In the genomic region with DNA sequence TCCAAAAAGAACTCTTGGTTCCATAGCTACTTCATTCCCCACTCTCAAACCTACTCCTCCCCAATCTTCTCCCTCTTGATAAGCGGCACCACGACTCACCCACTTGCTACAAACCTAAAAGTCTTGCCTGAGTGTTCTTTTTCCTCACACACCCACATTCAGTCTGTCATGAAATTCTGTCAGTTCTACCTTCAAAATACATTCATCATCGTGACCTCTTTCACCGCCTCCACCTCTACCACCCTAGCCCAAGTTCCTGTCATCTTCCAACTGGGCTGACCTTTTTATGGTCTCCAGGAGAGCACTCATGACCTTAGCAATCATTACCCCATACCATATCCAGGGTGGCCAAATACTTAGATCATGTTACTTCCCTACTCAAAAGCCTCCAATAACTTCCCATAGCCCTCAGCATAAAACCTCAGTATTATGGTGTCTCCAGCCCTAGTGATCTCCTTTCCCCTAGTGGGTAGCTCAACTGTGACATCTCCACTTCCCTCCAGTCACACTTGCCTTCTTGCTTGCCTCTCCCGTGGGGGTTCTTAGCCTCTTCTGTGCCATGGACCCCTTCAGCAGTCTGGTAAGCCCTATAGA, we compare ENCODE assay signal across 21 cellular contexts.
DNase-seq lines count a peak whose midpoint lies in the region; ATAC-seq and TF ChIP-seq lines count a peak whose summit lies in the region.
"Had no signal": no experiment of that assay in that cellular context is flagged by ENCODE, and none has a peak within 500 bp of the region (broad histone marks: within the 10 kb centered on the region; RNA-seq: fewer than 3 reads in every experiment).

No MANE protein-coding gene starts in this region.

- H3K9me3 ChIP-seq in HEK293 (ENCODE audit: control insufficient read depth, insufficient read depth, low read depth, low read length) (no peaks in the 10 kb centered on the region), mesenchymal stem cell (ENCODE audit: control insufficient read depth, low read length) (no peaks in the 10 kb centered on the region), body of pancreas (no peaks in the 10 kb centered on the region)
- H3K9me3 ChIP-seq: A549 had no signal

- H3K27me3 Mint-ChIP-seq in activated T-cell treated with anti-CD3 and anti-CD28 coated beads, Interleukin-2, amount 50 U/mL, for 4 hours (ENCODE audit: low read depth) = peaks cover 5% of the 10 kb centered on the region
- H3K27me3 Mint-ChIP-seq in activated T-helper 1 cell treated with anti-CD3 and anti-CD28 coated beads, Interleukin-12 subunit alpha, Interleukin-12 subunit beta, Interleukin-2, Interleukin-4 antibody, amounts not matched to agents 30 ng/mL and 10 ng/mL and 1 ng/mL, durations not matched to agents 14 hours and 24 hours and 36 hours (ENCODE audit: insufficient read depth) = peaks cover 7% of the 10 kb centered on the region
- peaks cover 13 to 15% of the 10 kb centered on the region in 2 donors for H3K27me3 Mint-ChIP-seq in natural killer cell (ENCODE audit: low read depth in 2 of 2)

- no peak overlapping the region for H2AK5ac ChIP-seq in mesenchymal stem cell (ENCODE audit: low read length, severe bottlenecking)

- POLR2A ChIA-PET in HEK293 (lab: Yijun Ruan, JAX) = no interaction called here

- no peak overlapping the region for H4K91ac ChIP-seq in mesenchymal stem cell (ENCODE audit: low read length)

- H3K9ac ChIP-seq in mesenchymal stem cell (ENCODE audit: low read length) = no peak overlapping the region

- no peak overlapping the region for H3K23ac ChIP-seq in mesenchymal stem cell (ENCODE audit: low read length in 2 of 2)

- WGBS in mesenchymal stem cell = 98% methylated on average over 5 of the region's 5 CpGs
- WGBS in body of pancreas, 2 donors = 88 to 89% methylated on average over 5 of the region's 5 CpGs

- no peak overlapping the region for H3K4me2 ChIP-seq in mesenchymal stem cell (ENCODE audit: low read length, poor library complexity, severe bottlenecking)
- H3K4me2 ChIP-seq: A549 had no signal

- peak; percentile 25 to 30 for ATAC-seq in activated T-cell treated with anti-CD3 and anti-CD28 coated beads, Interleukin-2, amount 50 U/mL, for 4 hours
- no peak for ATAC-seq in body of pancreas
- ATAC-seq in natural killer cell = no peak
- ATAC-seq: A549, HCT116, Right ventricle myocardium inferior had no signal

- intact Hi-C loops in activated T-helper 1 cell treated with anti-CD3 and anti-CD28 coated beads, Interleukin-12 subunit alpha, Interleukin-12 subunit beta, Interleukin-2, Interleukin-4 antibody, amounts not matched to agents 30 ng/mL and 10 ng/mL and 1 ng/mL, durations not matched to agents 14 hours and 24 hours and 36 hours (cut with micrococcal nuclease) = no loop called here
- intact Hi-C loops in body of pancreas (cut with DNase I) (no loop called here), natural killer cell (cut with micrococcal nuclease) (no loop called here)

- H2AFZ ChIP-seq in mesenchymal stem cell (ENCODE audit: low read depth, low read length) = no peak overlapping the region

- no peak overlapping the region for H2BK12ac ChIP-seq in mesenchymal stem cell (ENCODE audit: low read length in 2 of 2)

- TF ChIP-seq CTCF in HEK293 (tag by site-specific recombination; IDR thresholded peaks at IDR 0.05) (no peak), body of pancreas (IDR thresholded peaks at IDR 0.05) (no peak), natural killer cell (IDR thresholded peaks at IDR 0.05) (no peak)

- no peaks in the 10 kb centered on the region for H3K79me1 ChIP-seq in mesenchymal stem cell (replicated peaks; ENCODE audit: low read length, poor library complexity, severe bottlenecking)

- H3K4me1 ChIP-seq in HEK293 (ENCODE audit: control insufficient read depth, insufficient read depth, low read length) (no peaks in the 10 kb centered on the region), mesenchymal stem cell (ENCODE audit: control insufficient read depth, insufficient read depth, low read depth, low read length) (no peaks in the 10 kb centered on the region), body of pancreas (no peaks in the 10 kb centered on the region)
- H3K4me1 ChIP-seq: A549 had no signal

- H3K36me3 Mint-ChIP-seq in activated T-cell treated with anti-CD3 and anti-CD28 coated beads, Interleukin-2, amount 50 U/mL, for 4 hours (ENCODE audit: insufficient read depth) = no peaks in the 10 kb centered on the region
- H3K36me3 Mint-ChIP-seq in activated T-helper 1 cell treated with anti-CD3 and anti-CD28 coated beads, Interleukin-12 subunit alpha, Interleukin-12 subunit beta, Interleukin-2, Interleukin-4 antibody, amounts not matched to agents 30 ng/mL and 10 ng/mL and 1 ng/mL, durations not matched to agents 14 hours and 24 hours and 36 hours (ENCODE audit: low read depth) = peaks cover 4% of the 10 kb centered on the region
- H3K36me3 Mint-ChIP-seq in natural killer cell = no peaks in the 10 kb centered on the region
- H3K36me3 Mint-ChIP-seq: CD14-positive monocyte had no signal

- no peak overlapping the region for H2BK120ac ChIP-seq in mesenchymal stem cell (ENCODE audit: low read depth, low read length)

- H3K4me3 ChIP-seq in HEK293 (ENCODE audit: low read depth, low read length) (no peak overlapping the region), mesenchymal stem cell (ENCODE audit: insufficient read depth in 1 of 2, low read depth in 1 of 2, low read length in 2 of 2) (no peak overlapping the region), body of pancreas (no peak overlapping the region)
- H3K4me3 ChIP-seq: A549 had no signal

- DNase-seq in activated T-cell treated with anti-CD3 and anti-CD28 coated beads, Interleukin-2, amount 50 U/mL, for 4 hours = no peak
- DNase-seq in activated T-cell treated with anti-CD3 and anti-CD28 coated beads for 4 hours (no peak), mesenchymal stem cell (no peak), body of pancreas (no peak), natural killer cell (no peak)
- no peak for DNase-seq in activated T-helper 1 cell treated with anti-CD3 and anti-CD28 coated beads, Interleukin-12 subunit alpha, Interleukin-12 subunit beta, Interleukin-2, Interleukin-4 antibody, amounts not matched to agents 30 ng/mL and 10 ng/mL and 1 ng/mL, durations not matched to agents 14 hours and 24 hours and 36 hours (ENCODE audit: low spot score)
- DNase-seq in activated CD4-positive, CD25-positive, alpha-beta regulatory T cell (lab: John Stamatoyannopoulos, UW) = no peak
- DNase-seq: DMS53, GDM1, Kasumi-1, NCI-H1694, NCI-H2081 treated with DMSO at 0.1 percent for 48 hours, NCI-H2171 treated with DMSO at 0.1 percent for 48 hours, NCI-H446, NCI-H526 treated with DMSO at 0.1 percent for 48 hours had no signal

- CTCF ChIA-PET in HEK293 (lab: Yijun Ruan, JAX) = no interaction called here

- H3K36me3 ChIP-seq in HEK293 (ENCODE audit: control insufficient read depth in 2 of 2, insufficient read depth in 1 of 2, low read length in 2 of 2) = no peaks in the 10 kb centered on the region
- H3K36me3 ChIP-seq in mesenchymal stem cell (ENCODE audit: control insufficient read depth in 1 of 2, insufficient read depth in 2 of 2, low read depth in 1 of 2, low read length in 2 of 2) = no peaks in the 10 kb centered on the region
- no peaks in the 10 kb centered on the region for H3K36me3 ChIP-seq in body of pancreas (replicated peaks in 1 of 2; ENCODE audit: insufficient read depth in 1 of 2, low read depth in 2 of 2)

- H3K18ac ChIP-seq in mesenchymal stem cell (ENCODE audit: low read depth in 1 of 2, low read length in 2 of 2) = no peak overlapping the region

- H3K4me1 Mint-ChIP-seq in activated T-cell treated with anti-CD3 and anti-CD28 coated beads, Interleukin-2, amount 50 U/mL, for 4 hours (ENCODE audit: low read depth) = peaks cover 11% of the 10 kb centered on the region
- H3K4me1 Mint-ChIP-seq in activated T-helper 1 cell treated with anti-CD3 and anti-CD28 coated beads, Interleukin-12 subunit alpha, Interleukin-12 subunit beta, Interleukin-2, Interleukin-4 antibody, amounts not matched to agents 30 ng/mL and 10 ng/mL and 1 ng/mL, durations not matched to agents 14 hours and 24 hours and 36 hours (ENCODE audit: low read depth) = peaks cover 18% of the 10 kb centered on the region
- H3K4me1 Mint-ChIP-seq in natural killer cell = peaks cover 14 to 18% of the 10 kb centered on the region in 2 donors
- H3K4me1 Mint-ChIP-seq: B cell, CD14-positive monocyte had no signal

- no peak overlapping the region for H3K4ac ChIP-seq in mesenchymal stem cell (ENCODE audit: low read depth in 1 of 2, low read length in 2 of 2)

- peak overlapping the region; percentile 65 for H3K27ac Mint-ChIP-seq in activated T-helper 1 cell treated with anti-CD3 and anti-CD28 coated beads, Interleukin-12 subunit alpha, Interleukin-12 subunit beta, Interleukin-2, Interleukin-4 antibody, amounts not matched to agents 30 ng/mL and 10 ng/mL and 1 ng/mL, durations not matched to agents 14 hours and 24 hours and 36 hours
- no peak overlapping the region for H3K27ac Mint-ChIP-seq in natural killer cell
- H3K27ac Mint-ChIP-seq: B cell had no signal

- no peak overlapping the region for H2BK15ac ChIP-seq in mesenchymal stem cell (ENCODE audit: low read depth, poor library complexity, severe bottlenecking)

- H3K27me3 ChIP-seq in mesenchymal stem cell (ENCODE audit: control insufficient read depth in 1 of 2, insufficient read depth in 1 of 2, low read length in 2 of 2) = no peaks in the 10 kb centered on the region
- no peaks in the 10 kb centered on the region for H3K27me3 ChIP-seq in body of pancreas

- no peak overlapping the region for H3K14ac ChIP-seq in mesenchymal stem cell (ENCODE audit: low read length in 2 of 2)

- H3K9me3 Mint-ChIP-seq in activated T-cell treated with anti-CD3 and anti-CD28 coated beads, Interleukin-2, amount 50 U/mL, for 4 hours = peaks cover 12% of the 10 kb centered on the region
- H3K9me3 Mint-ChIP-seq in activated T-helper 1 cell treated with anti-CD3 and anti-CD28 coated beads, Interleukin-12 subunit alpha, Interleukin-12 subunit beta, Interleukin-2, Interleukin-4 antibody, amounts not matched to agents 30 ng/mL and 10 ng/mL and 1 ng/mL, durations not matched to agents 14 hours and 24 hours and 36 hours = peaks cover 21% of the 10 kb centered on the region
- peaks cover 5 to 8% of the 10 kb centered on the region in 2 donors for H3K9me3 Mint-ChIP-seq in natural killer cell

- H3K4me3 Mint-ChIP-seq in activated T-cell treated with anti-CD3 and anti-CD28 coated beads, Interleukin-2, amount 50 U/mL, for 4 hours = no peak overlapping the region
- no peak overlapping the region for H3K4me3 Mint-ChIP-seq in activated T-helper 1 cell treated with anti-CD3 and anti-CD28 coated beads, Interleukin-12 subunit alpha, Interleukin-12 subunit beta, Interleukin-2, Interleukin-4 antibody, amounts not matched to agents 30 ng/mL and 10 ng/mL and 1 ng/mL, durations not matched to agents 14 hours and 24 hours and 36 hours
- no peak overlapping the region for H3K4me3 Mint-ChIP-seq in natural killer cell
- H3K4me3 Mint-ChIP-seq: B cell, CD14-positive monocyte had no signal

- H3K27ac ChIP-seq in HEK293 (ENCODE audit: extremely low read depth, low read depth, low read length) (no peak overlapping the region), mesenchymal stem cell (ENCODE audit: low read length, poor library complexity, severe bottlenecking) (no peak overlapping the region), body of pancreas (no peak overlapping the region)
- H3K27ac ChIP-seq: A549 had no signal

- peak overlapping the region; percentile 48 for H4K8ac ChIP-seq in mesenchymal stem cell (ENCODE audit: low read length)

- H2BK5ac ChIP-seq in mesenchymal stem cell (ENCODE audit: low read depth, low read length, poor library complexity, severe bottlenecking) = no peak overlapping the region

- TF ChIP-seq POLR2A in body of pancreas (IDR thresholded peaks at IDR 0.05) = no peak

Comparison
In these comparisons a context has a peak if more than half of its experiments do, and no peak if none do; other contexts are left out.
1. ATAC-seq: peak in activated T-cell treated with anti-CD3 and anti-CD28 coated beads, Interleukin-2, amount 50 U/mL, for 4 hours (2 of 2); none in body of pancreas (single experiment) and natural killer cell (0 of 3).